Comparison of ENCODE assay signal across 9 cellular contexts in the genomic region with DNA sequence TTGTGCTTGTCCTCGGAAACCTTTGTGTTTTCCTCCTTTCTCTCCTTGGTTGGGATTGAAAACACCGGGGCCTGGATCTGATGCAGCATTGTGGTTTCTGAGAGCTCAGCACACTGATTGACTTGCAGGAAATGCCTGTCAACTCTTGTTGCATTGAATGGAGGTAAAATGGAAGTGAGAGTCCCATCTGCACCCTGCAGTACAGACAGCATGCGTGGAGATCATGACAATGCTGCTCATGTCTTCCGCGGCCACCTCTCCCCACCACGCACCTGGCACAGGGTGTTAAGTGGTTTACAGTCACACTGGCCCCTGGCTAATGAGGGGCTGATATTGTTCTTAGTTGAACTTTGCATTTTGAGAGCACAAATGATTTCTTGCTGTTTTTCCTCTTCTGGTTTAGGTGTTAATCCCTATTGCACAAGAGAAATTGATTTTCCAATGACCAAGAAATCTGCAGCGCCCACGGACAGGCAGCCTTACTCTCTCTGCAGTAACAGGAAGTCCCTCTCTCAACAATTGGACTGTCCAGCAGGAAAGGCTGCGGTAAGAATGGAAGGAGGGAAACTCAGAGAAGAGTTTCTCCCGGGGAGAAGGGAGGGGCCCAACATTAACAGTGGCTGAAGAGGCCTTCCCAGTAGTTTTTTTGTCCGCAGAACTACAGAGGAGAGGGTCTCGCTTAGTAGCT. TPM values are rescaled to one million over a fixed set of nuclear protein-coding genes. Genes with fewer than 3 reads are reported as not detected.
DNase-seq lines count a peak whose midpoint lies in the region; ATAC-seq, FAIRE-seq and TF ChIP-seq lines count a peak whose summit lies in the region.
"Had no signal": no experiment of that assay in that cellular context is flagged by ENCODE, and none has a peak within 500 bp of the region (broad histone marks: within the 10 kb centered on the region; RNA-seq: fewer than 3 reads in every experiment).

No MANE protein-coding gene starts in this region.

- DNase-seq in Panc1 (ENCODE audit: low read depth, low spot score): no peak
- DNase-seq in right cardiac atrium: no peak
- no peak for DNase-seq in mucosa of descending colon
- no peak for DNase-seq in Kasumi-1 (lab: John Stamatoyannopoulos, UW)
- DNase-seq in frontal cortex (ENCODE audit: low spot score in 2 of 2): no peak

- WGBS in right cardiac atrium: 44% methylated on average over 12 of the region's 12 CpGs

- CTCF ChIA-PET in Panc1 (lab: Charles Lee): interaction anchor here (0.6 to 2.7 kb wide), 19 partner anchors 8 to 288 kb away, joined by 3 to 48 read pairs (median 4); no protein-coding TSS in a partner anchor

- H3K27me3 ChIP-seq in ACC112 (ENCODE audit: insufficient read depth, low read length) (no peaks in the 10 kb centered on the region), Panc1 (ENCODE audit: control insufficient read depth, insufficient read depth, low read length) (peaks cover 9% of the 10 kb centered on the region), right cardiac atrium (ENCODE audit: control insufficient read depth, insufficient read depth) (no peaks in the 10 kb centered on the region)

- H3K27ac ChIP-seq in ACC112 (ENCODE audit: low read depth, low read length): no peak overlapping the region
- H3K27ac ChIP-seq in Panc1 (ENCODE audit: low read length): no peak overlapping the region
- H3K27ac ChIP-seq in right cardiac atrium (ENCODE audit: low read length): no peak overlapping the region
- H3K27ac ChIP-seq: epithelial cell of prostate had no signal

- intact Hi-C loops in Panc1 (cut with micrococcal nuclease; ENCODE audit: unreplicated experiment) (loop anchor here (5.0 kb wide), 1 partner anchor 288 kb away; no protein-coding TSS in a partner anchor), right cardiac atrium (cut with DNase I) (loop anchor here (5.0 to 10.0 kb wide), 6 partner anchors 101 to 291 kb away; no protein-coding TSS in a partner anchor), mucosa of descending colon (cut with DNase I, micrococcal nuclease) (loop anchor here (10.0 kb wide), 2 partner anchors 101 to 161 kb away; no protein-coding TSS in a partner anchor)

- no peaks in the 10 kb centered on the region for H3K9me3 ChIP-seq in Panc1 (ENCODE audit: control insufficient read depth, insufficient read depth, low read depth, low read length)
- no peaks in the 10 kb centered on the region for H3K9me3 ChIP-seq in right cardiac atrium (ENCODE audit: control insufficient read depth, low read length)
- H3K9me3 ChIP-seq in mucosa of descending colon: no peaks in the 10 kb centered on the region

- H3K36me3 ChIP-seq in ACC112 (ENCODE audit: insufficient read depth, low read length) (no peaks in the 10 kb centered on the region), Panc1 (ENCODE audit: control insufficient read depth, insufficient read depth, low read length) (no peaks in the 10 kb centered on the region), mucosa of descending colon (ENCODE audit: low read depth) (no peaks in the 10 kb centered on the region)

- no TSS peak for BruUV-seq in Panc1 (replicated peaks; lab: Mats Ljungman, UMichigan)

- H3K4me3 ChIP-seq in ACC112 (ENCODE audit: low read depth, low read length) (peak overlapping the region; percentile 62), Panc1 (ENCODE audit: low read depth in 2 of 2, low read length in 2 of 2) (0 out of 4 replicates have a peak overlapping the region, but pooled peaks of 1 of the 2 experiments have one; percentile 12), right cardiac atrium (ENCODE audit: low read length) (no peak overlapping the region), mucosa of descending colon (no peak overlapping the region)

- H2AFZ ChIP-seq in ACC112 (ENCODE audit: low read length, unreplicated experiment): peak overlapping the region; percentile 88

- in situ Hi-C loops in Panc1 (cut with HindIII; ENCODE audit: low pct_unique_long_range_greater_than_20kb, low sequenced_read_pairs): no loop called here

- H3K4me1 ChIP-seq in ACC112 (ENCODE audit: control insufficient read depth, insufficient read depth, low read length, unreplicated experiment) (peaks cover 2% of the 10 kb centered on the region), Panc1 (ENCODE audit: control insufficient read depth, insufficient read depth, low read length) (peaks cover 5% of the 10 kb centered on the region), right cardiac atrium (ENCODE audit: control insufficient read depth, insufficient read depth, low read length) (no peaks in the 10 kb centered on the region), mucosa of descending colon (ENCODE audit: low read depth) (peaks cover 6% of the 10 kb centered on the region)

- POLR2A ChIA-PET in Panc1 (lab: Charles Lee): interaction anchor here (0.6 kb wide), 2 partner anchors 45 to 83 kb away, joined by 3 to 5 read pairs; no protein-coding TSS in a partner anchor

- ATAC-seq in GM18511 (IDR thresholded peaks at IDR 0.05; ENCODE audit: unreplicated experiment): peak; percentile 53
- peak; percentile 23 for ATAC-seq in Panc1
- peak; percentile 23 to 41 for ATAC-seq in right cardiac atrium
- no peak for ATAC-seq in mucosa of descending colon
- no peak for ATAC-seq in HG02852 (IDR thresholded peaks at IDR 0.05; ENCODE audit: unreplicated experiment)

- H3K79me2 ChIP-seq in ACC112 (ENCODE audit: control insufficient read depth, insufficient read depth, low read length, unreplicated experiment): no peaks in the 10 kb centered on the region

- no peak for FAIRE-seq in frontal cortex (lab: Jason Lieb, UNC)

- TF ChIP-seq CTCF in Panc1 (IDR thresholded peaks at IDR 0.05): no peak
- no peak for TF ChIP-seq CTCF in mucosa of descending colon (IDR thresholded peaks at IDR 0.05)

RNA-seq across cellular contexts. Expression of a gene that starts 58.5 kb away (rescaled TPM):
- total RNA-seq in Panc1 (2021; ENCODE audit: unreplicated experiment): 2.9 TPM
- polyA plus RNA-seq in Panc1 (2012; ENCODE audit: insufficient read length): 3.1 TPM
- 1 to 10 TPM; 1.7 to 5.3 (median 3.3) TPM for total RNA-seq in right cardiac atrium
- polyA plus RNA-seq in right cardiac atrium: 2.7 TPM
- 10 to 100 TPM; 16.6 to 38.9 (median 33.4) TPM for total RNA-seq in mucosa of descending colon
- total RNA-seq in frontal cortex: 3.3 TPM

Comparison
In these comparisons a context has a peak if more than half of its experiments do, and no peak if none do; other contexts are left out.
1. ATAC-seq: peak in GM18511 (single experiment), Panc1 (single experiment) and right cardiac atrium (2 of 2); none in mucosa of descending colon (single experiment) and HG02852 (single experiment).